35 cellular contexts compared by ENCODE assay signal in the genomic region with DNA sequence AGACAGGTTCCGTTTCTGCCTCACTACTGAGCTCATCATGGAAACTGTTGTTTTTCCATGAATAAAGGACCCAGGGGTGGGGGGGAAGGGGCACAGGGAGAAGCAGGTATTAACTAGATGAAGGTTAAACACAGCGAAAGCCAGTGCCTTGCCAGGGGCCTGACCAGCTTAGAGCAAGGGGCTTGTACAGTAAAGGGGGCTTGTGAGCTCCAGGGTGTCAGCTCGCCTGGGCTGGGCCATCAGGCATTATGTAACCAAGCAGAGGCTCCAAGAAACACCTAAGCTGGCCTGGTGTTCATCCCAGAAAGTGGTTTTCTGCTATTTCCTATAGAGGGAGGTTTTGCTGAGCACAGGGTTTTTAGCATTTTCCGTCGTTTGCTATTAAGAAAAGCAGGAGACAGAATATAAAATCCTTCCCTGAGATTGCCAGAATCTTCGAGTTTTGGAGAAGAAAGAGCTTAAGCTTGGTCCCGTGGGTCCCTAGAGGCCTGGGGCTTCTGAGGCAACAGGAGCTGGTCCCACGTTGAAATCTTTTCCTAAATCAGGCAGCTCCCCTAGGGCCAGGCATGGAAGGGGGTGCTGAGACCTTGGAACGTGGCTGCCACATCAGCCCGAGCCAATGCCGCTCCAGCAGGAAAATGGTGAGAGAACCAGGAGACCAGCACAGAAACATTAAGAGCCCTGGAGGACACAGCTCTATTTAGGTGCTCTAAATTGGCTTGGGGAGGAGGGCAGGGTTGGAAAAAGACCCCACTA.
"Had no signal": no experiment of that assay in that cellular context is flagged by ENCODE, and none has a peak within 500 bp of the region (broad histone marks: within the 10 kb centered on the region; RNA-seq: fewer than 3 reads in every experiment).

No MANE protein-coding gene starts in this region.

- H3K27ac ChIP-seq: adrenal gland, body of pancreas, brain microvascular endothelial cell, breast epithelium, VCaP had no signal

- H3K9me3 ChIP-seq: adrenal gland, body of pancreas, breast epithelium had no signal

- FAIRE-seq: astrocyte, TTC549 had no signal

- H3K4me3 ChIP-seq: adrenal gland, body of pancreas, breast epithelium had no signal

- DNase-seq: activated B cell treated with CpG ODN at 0.5 μM for 24 hours; activated CD4-positive, alpha-beta memory T cell treated with anti-CD3 and anti-CD28 coated beads for 36 hours; activated CD4-positive, alpha-beta T cell treated with anti-CD3 and anti-CD28 coated beads for 4 hours; activated CD4-positive, alpha-beta T cell treated with anti-CD3 and anti-CD28 coated beads, Interleukin-2, amount 10 ng/mL, durations not matched to agents 24 days and 14 days; activated CD4-positive, alpha-beta T cell treated with anti-CD3 and anti-CD28 coated beads, Interleukin-2, amount 50 U/mL, for 1 hour; activated CD4-positive, alpha-beta T cell treated with anti-CD3 and anti-CD28 coated beads, Interleukin-2, amount 50 U/mL, for 4 hours; activated CD4-positive, CD25-positive, alpha-beta regulatory T cell treated with anti-CD3 and anti-CD28 coated beads, Interleukin-2, amount 50 U/mL, for 72 hours; activated CD8-positive, alpha-beta memory T cell treated with anti-CD3 and anti-CD28 coated beads, Interleukin-2, amount 50 U/mL, for 4 hours; activated CD8-positive, alpha-beta T cell treated with anti-CD3 and anti-CD28 coated beads for 36 hours; activated effector memory CD4-positive, alpha-beta T cell treated with anti-CD3 and anti-CD28 coated beads, Interleukin-2, amount 50 U/mL, for 16 hours; activated gamma-delta T cell treated with Interleukin-2 at 50 U/mL for 16 hours; activated naive CD4-positive, alpha-beta T cell; activated naive CD4-positive, alpha-beta T cell treated with anti-CD3 and anti-CD28 coated beads for 36 hours; activated naive CD4-positive, alpha-beta T cell treated with anti-CD3 and anti-CD28 coated beads, Interleukin-2, amount 50 U/mL, for 16 hours; activated naive CD8-positive, alpha-beta T cell treated with anti-CD3 and anti-CD28 coated beads for 36 hours; activated T-cell treated with anti-CD3 and anti-CD28 coated beads for 4 hours; activated T-cell treated with anti-CD3 and anti-CD28 coated beads, Interleukin-2, amount 50 U/mL, for 1 hour; activated T-cell treated with anti-CD3 and anti-CD28 coated beads, Interleukin-2, amount 50 U/mL, for 4 hours; activated T-cell treated with anti-CD3 and anti-CD28 coated beads, Interleukin-2, amount 50 U/mL, for 72 hours; amniotic stem cell; aorta; body of pancreas; brain microvascular endothelial cell; caudate nucleus; cerebellar nuclear complex; T-helper 1 cell; T-helper 2 cell; T-helper 9 cell had no signal

- H3K27me3 ChIP-seq: adrenal gland, body of pancreas, brain microvascular endothelial cell had no signal

- ATAC-seq: activated CD8-positive, alpha-beta T cell treated with anti-CD3 and anti-CD28 coated beads for 36 hours; activated naive CD4-positive, alpha-beta T cell treated with anti-CD3 and anti-CD28 coated beads, Interleukin-2, amount 50 U/mL, for 72 hours; activated T-cell treated with anti-CD3 and anti-CD28 coated beads, Interleukin-2, amount 50 U/mL, for 4 hours; activated T-cell treated with anti-CD3 and anti-CD28 coated beads, Interleukin-2, amount 50 U/mL, for 72 hours; activated T-helper 17 cell treated with anti-CD3 and anti-CD28 coated beads, Interleukin-2, amount 50 U/mL, for 72 hours; body of pancreas had no signal

- H3K4me1 ChIP-seq: adrenal gland, breast epithelium had no signal
